ENCODE assay signal across 18 cellular contexts in genomic region chr7:1902231-1902855, GRCh38.
"Had no signal": no experiment of that assay in that cellular context is flagged by ENCODE, and none has a peak within 500 bp of the region (broad histone marks: within the 10 kb centered on the region; RNA-seq: fewer than 3 reads in every experiment).

No MANE protein-coding gene starts in this region.

- DNase-seq: activated CD4-positive, alpha-beta memory T cell treated with anti-CD3 and anti-CD28 coated beads, Interleukin-2, amount 10 ng/mL, durations not matched to agents 7 days and 5 days; activated CD8-positive, alpha-beta memory T cell treated with anti-CD3 and anti-CD28 coated beads, Interleukin-2, amount 50 U/mL, for 48 hours; activated naive CD4-positive, alpha-beta T cell; activated naive CD8-positive, alpha-beta T cell treated with anti-CD3 and anti-CD28 coated beads, Interleukin-2, amount 50 U/mL, for 24 hours; caudate nucleus; effector CD8-positive, alpha-beta T cell; midbrain; nucleus accumbens; stimulated activated CD4-positive, alpha-beta T cell treated with anti-CD3 and anti-CD28 coated beads, Interleukin-15, amount 100 ng/mL, for 24 hours; stimulated activated CD4-positive, alpha-beta T cell treated with anti-CD3 and anti-CD28 coated beads, Interleukin-4, amount 100 ng/mL, for 24 hours; stimulated activated naive CD8-positive, alpha-beta T cell treated with anti-CD3 and anti-CD28 coated beads, Interleukin-15, amount 100 ng/mL, for 72 hours; T1000; testis had no signal

- H3K9me3 ChIP-seq: gastroesophageal sphincter, testis had no signal

- H3K4me3 ChIP-seq: coronary artery, gastroesophageal sphincter, hepatocyte, lung, testis had no signal

- H3K27ac ChIP-seq: coronary artery, epithelial cell of prostate, gastroesophageal sphincter, hepatocyte, testis had no signal

- H3K27me3 ChIP-seq: gastroesophageal sphincter, hepatocyte, testis had no signal

- ATAC-seq: activated naive CD8-positive, alpha-beta T cell treated with anti-CD3 and anti-CD28 coated beads, Interleukin-2, amount 50 U/mL, for 24 hours; stimulated activated naive CD8-positive, alpha-beta T cell treated with anti-CD3 and anti-CD28 coated beads, Interleukin-15, amount 100 ng/mL, for 72 hours had no signal
